In the genomic region with DNA sequence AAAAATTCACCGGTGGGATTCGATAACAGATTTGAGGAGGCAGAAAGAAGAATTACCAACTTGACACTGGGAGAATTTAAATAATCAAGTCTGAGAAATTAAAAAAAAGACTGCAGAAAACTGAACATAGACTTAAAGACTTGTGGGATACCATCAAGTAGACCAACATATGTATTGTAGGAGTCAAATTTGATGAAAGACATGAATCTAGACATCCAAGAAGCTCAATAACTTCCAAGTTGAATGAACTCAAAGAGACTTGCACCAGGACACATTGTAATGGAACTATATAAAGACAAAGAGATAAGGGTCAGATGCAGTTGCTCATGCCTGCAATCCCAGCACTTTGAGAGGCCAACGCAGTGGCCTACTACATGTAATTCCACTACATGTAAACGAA, we compare ENCODE assay signal across 20 cellular contexts. TPM values are rescaled to one million over a fixed set of nuclear protein-coding genes. Genes with fewer than 3 reads are reported as not detected.
"Had no signal": no experiment of that assay in that cellular context is flagged by ENCODE, and none has a peak within 500 bp of the region (broad histone marks: within the 10 kb centered on the region; RNA-seq: fewer than 3 reads in every experiment).

No MANE protein-coding gene starts in this region.

RNA-seq across cellular contexts. Expression of gene GIMD1, which starts 30.3 kb away (rescaled TPM):
- total RNA-seq: activated naive CD4-positive, alpha-beta T cell treated with anti-CD3 and anti-CD28 coated beads for 36 hours; activated naive CD4-positive, alpha-beta T cell treated with anti-CD3 and anti-CD28 coated beads, Interleukin-2, amount 50 U/mL, for 72 hours; activated naive CD8-positive, alpha-beta T cell treated with anti-CD3 and anti-CD28 coated beads for 36 hours; activated naive CD8-positive, alpha-beta T cell treated with anti-CD3 and anti-CD28 coated beads, Interleukin-2, amount 10 ng/mL, durations not matched to agents 7 days and 5 days; activated T-cell treated with anti-CD3 and anti-CD28 coated beads, Interleukin-2, amount 50 U/mL, for 4 hours; activated T-cell treated with anti-CD3 and anti-CD28 coated beads, Interleukin-2, amount 50 U/mL, for 72 hours; activated T-helper 1 cell treated with anti-CD3 and anti-CD28 coated beads, Interleukin-12 subunit alpha, Interleukin-12 subunit beta, Interleukin-2, Interleukin-4 antibody, amounts not matched to agents 30 ng/mL and 10 ng/mL and 1 ng/mL, durations not matched to agents 14 hours and 24 hours and 36 hours; activated T-helper 17 cell treated with anti-CD3 and anti-CD28 coated beads, Interleukin-2, amount 50 U/mL, for 72 hours; activated T-helper 2 cell treated with anti-CD3 and anti-CD28 coated beads, Interferon-gamma antibody, Interleukin-2, Interleukin-4, amounts not matched to agents 10 μg/mL and 5 μg/mL and 100 μg/mL, durations not matched to agents 14 hours and 24 hours and 36 hours; adrenal gland; aorta; ascending aorta; body of pancreas; breast epithelium; bronchial epithelial cell; cardiac muscle cell; cardiac septum; cerebellum; chondrocyte had no signal
- polyA plus RNA-seq: adipose tissue, adrenal gland, cardiac muscle cell had no signal
